Comparison of ENCODE assay signal across 11 cellular contexts in the genomic region with DNA sequence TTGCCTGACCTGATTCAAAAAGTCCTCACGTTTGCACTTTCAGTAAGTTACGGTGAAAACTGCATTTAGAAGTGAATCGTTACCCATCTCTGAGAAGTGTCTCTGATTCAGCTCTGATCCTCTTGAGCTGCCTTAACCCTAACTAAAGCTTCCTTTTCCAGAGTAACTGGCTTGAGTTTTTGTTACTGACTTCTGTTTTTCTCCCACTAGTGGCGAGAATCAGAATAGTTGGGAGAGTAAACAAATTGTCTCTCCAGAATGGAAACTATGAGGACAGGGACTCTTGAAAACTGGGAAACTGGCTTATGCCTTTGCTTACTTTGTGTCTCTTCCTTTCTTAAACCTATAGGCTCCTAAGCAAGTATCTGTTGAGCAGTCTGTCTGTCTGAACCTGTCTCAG. TPM values are rescaled to one million over a fixed set of nuclear protein-coding genes. Genes with fewer than 3 reads are reported as not detected.
A peak's percentile ranks its signal among the peaks of the same experiment; 100 is the strongest.
DNase-seq lines count a peak whose midpoint lies in the region; FAIRE-seq and TF ChIP-seq lines count a peak whose summit lies in the region.
"Had no signal": no experiment of that assay in that cellular context is flagged by ENCODE, and none has a peak within 500 bp of the region (broad histone marks: within the 10 kb centered on the region; RNA-seq: fewer than 3 reads in every experiment).

No MANE protein-coding gene starts in this region.

- 65 to 88% methylated on average over 4 of the region's 4 CpGs for WGBS in thyroid gland, 2 donors

- H3K27me3 ChIP-seq in adipocyte (replicated peaks; ENCODE audit: control insufficient read depth, insufficient read depth, low read length) = no peaks in the 10 kb centered on the region
- H3K27me3 ChIP-seq in kidney epithelial cell (ENCODE audit: control insufficient read depth, insufficient read depth, low read length) = no peaks in the 10 kb centered on the region
- no peaks in the 10 kb centered on the region for H3K27me3 ChIP-seq in thyroid gland
- H3K27me3 ChIP-seq: adrenal gland had no signal

- H3K4me1 ChIP-seq in adipocyte (ENCODE audit: control insufficient read depth, insufficient read depth, low read length) (peaks cover 30% of the 10 kb centered on the region), thyroid gland (peaks cover 15 to 18% of the 10 kb centered on the region in 2 donors)

- peaks cover 67% of the 10 kb centered on the region for H3K36me3 ChIP-seq in adipocyte (ENCODE audit: control insufficient read depth, insufficient read depth, low read length, severe bottlenecking)
- H3K36me3 ChIP-seq in kidney epithelial cell (ENCODE audit: control insufficient read depth, insufficient read depth, low read length) = peaks cover 4% of the 10 kb centered on the region
- H3K36me3 ChIP-seq in thyroid gland = peaks cover 29 to 46% of the 10 kb centered on the region in 2 donors

- TF ChIP-seq CTCF in AG10803 (conservative IDR thresholded peaks at IDR 0.05; ENCODE audit: low read length) (peak; percentile 47; the same call in 1 of the 2 replicates), kidney epithelial cell (IDR thresholded peaks at IDR 0.05; ENCODE audit: insufficient read depth, low read length, poor library complexity, severe bottlenecking) (peak; percentile 28), thyroid gland (IDR thresholded peaks at IDR 0.05) (no peak)

- peak; percentile 75 for FAIRE-seq in H54 (lab: Jason Lieb, UNC)

- no peak overlapping the region for H3K4me3 ChIP-seq in AG10803 (ENCODE audit: low read length)
- H3K4me3 ChIP-seq in adipocyte (ENCODE audit: low read length) = no peak overlapping the region
- no peak overlapping the region for H3K4me3 ChIP-seq in kidney epithelial cell (ENCODE audit: low read depth, low read length)
- no peak overlapping the region for H3K4me3 ChIP-seq in thyroid gland (replicated peaks in 1 of 3)
- H3K4me3 ChIP-seq: adrenal gland had no signal

- peak overlapping the region; percentile 20 for H3K9ac ChIP-seq in adipocyte (ENCODE audit: low read length)

- H3K27ac ChIP-seq in thyroid gland = peak overlapping the region in 1 of 3 donors; percentile 10
- H3K27ac ChIP-seq: adrenal gland had no signal

- H3K9me3 ChIP-seq in adipocyte (ENCODE audit: control insufficient read depth, low read length) (no peaks in the 10 kb centered on the region), thyroid gland (no peaks in the 10 kb centered on the region)
- H3K9me3 ChIP-seq: adrenal gland had no signal

- peak; percentile 14 for DNase-seq in AG10803 (ENCODE audit: low read depth)
- DNase-seq in H54 (ENCODE audit: insufficient read length, low spot score) = no peak
- DNase-seq in adipocyte (ENCODE audit: low read depth) = peak; percentile 32
- DNase-seq in kidney epithelial cell (ENCODE audit: low read depth) = no peak
- no peak for DNase-seq in stimulated activated CD4-positive, alpha-beta T cell treated with anti-CD3 and anti-CD28 coated beads, Interleukin-15, amount 100 ng/mL, for 24 hours
- DNase-seq in NCI-H446 (lab: John Stamatoyannopoulos, UW) = no peak
- no peak for DNase-seq in thyroid gland
- no peak for DNase-seq in DMS79 (lab: John Stamatoyannopoulos, UW)
- DNase-seq: activated B cell treated with CpG ODN at 0.5 μM for 24 hours; adrenal gland; stimulated activated naive CD4-positive, alpha-beta T cell treated with Interleukin-2 at 50 U/mL for 16 hours had no signal

- intact Hi-C loops in thyroid gland (cut with DNase I) = no loop called here

- no peak for TF ChIP-seq POLR2A in H54 (IDR thresholded peaks at IDR 0.05; ENCODE audit: low read depth, low read length)
- no peak for TF ChIP-seq POLR2A in thyroid gland (IDR thresholded peaks at IDR 0.05)

RNA-seq across cellular contexts. Expression of a gene that starts 31.3 kb away (rescaled TPM):
- total RNA-seq in kidney epithelial cell (249 and 270 TPM in 2 replicates), thyroid gland (100 to 1,000 TPM; 134 to 207 (median 170) TPM)

Comparison
In these comparisons a context has a peak if more than half of its experiments do, and no peak if none do; other contexts are left out.
1. DNase-seq: peak in AG10803 (single experiment) and adipocyte (single experiment); none in H54 (single experiment), kidney epithelial cell (single experiment), stimulated activated CD4-positive, alpha-beta T cell treated with anti-CD3 and anti-CD28 coated beads, Interleukin-15, amount 100 ng/mL, for 24 hours (single experiment), NCI-H446 (0 of 2), thyroid gland (0 of 2) and DMS79 (single experiment).
2. CTCF ChIP-seq: peak in AG10803 (single experiment) and kidney epithelial cell (single experiment); none in thyroid gland (0 of 6).